Comparison of ENCODE assay signal across 1 cellular context in genomic region chr13:19950374-19950773, GRCh38.
TF ChIP-seq lines count a peak whose summit lies in the region.

No MANE protein-coding gene starts in this region.

TF ChIP-seq in HCT116, 20 proteins besides CTCF, POLR2A, EP300 and RAD21:
- TF ChIP-seq SRF (IDR thresholded peaks at IDR 0.05; ENCODE audit: low read depth) (no peak), FOSL1 (IDR thresholded peaks at IDR 0.05; ENCODE audit: low read depth) (no peak), ZFX (IDR thresholded peaks at IDR 0.05) (no peak), POLR2AphosphoS5 (IDR thresholded peaks at IDR 0.05; ENCODE audit: low read depth, low read length) (no peak), JUND (IDR thresholded peaks at IDR 0.05) (no peak), ATF3 (IDR thresholded peaks at IDR 0.05) (no peak), CEBPB (IDR thresholded peaks at IDR 0.05; ENCODE audit: low read depth) (no peak)
- TF ChIP-seq, protein P1, sequence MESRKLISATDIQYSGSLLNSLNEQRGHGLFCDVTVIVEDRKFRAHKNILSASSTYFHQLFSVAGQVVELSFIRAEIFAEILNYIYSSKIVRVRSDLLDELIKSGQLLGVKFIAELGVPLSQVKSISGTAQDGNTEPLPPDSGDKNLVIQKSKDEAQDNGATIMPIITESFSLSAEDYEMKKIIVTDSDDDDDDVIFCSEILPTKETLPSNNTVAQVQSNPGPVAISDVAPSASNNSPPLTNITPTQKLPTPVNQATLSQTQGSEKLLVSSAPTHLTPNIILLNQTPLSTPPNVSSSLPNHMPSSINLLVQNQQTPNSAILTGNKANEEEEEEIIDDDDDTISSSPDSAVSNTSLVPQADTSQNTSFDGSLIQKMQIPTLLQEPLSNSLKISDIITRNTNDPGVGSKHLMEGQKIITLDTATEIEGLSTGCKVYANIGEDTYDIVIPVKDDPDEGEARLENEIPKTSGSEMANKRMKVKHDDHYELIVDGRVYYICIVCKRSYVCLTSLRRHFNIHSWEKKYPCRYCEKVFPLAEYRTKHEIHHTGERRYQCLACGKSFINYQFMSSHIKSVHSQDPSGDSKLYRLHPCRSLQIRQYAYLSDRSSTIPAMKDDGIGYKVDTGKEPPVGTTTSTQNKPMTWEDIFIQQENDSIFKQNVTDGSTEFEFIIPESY (IDR thresholded peaks at IDR 0.05; ENCODE audit: extremely low read depth, insufficient replicate concordance, low read length) = no peak
TF ChIP-seq in HCT116: peak in this region for 0.
